In genomic region chr20:32197136-32197535, GRCh38 we compare ENCODE assay signal across 7 cellular contexts. TPM values are rescaled to one million over a fixed set of nuclear protein-coding genes. Genes with fewer than 3 reads are reported as not detected.
A peak's percentile ranks its signal among the peaks of the same experiment; 100 is the strongest.
DNase-seq lines count a peak whose midpoint lies in the region; ATAC-seq and TF ChIP-seq lines count a peak whose summit lies in the region.
"Not testable (repeated sequence)": the region's sequence is repeated elsewhere in the genome, so short reads cannot be mapped to it uniquely, and the experiment has no call there.

No MANE protein-coding gene starts in this region.

- POLR2A ChIA-PET in Caco-2 (lab: Charles Lee); Panc1 (lab: Charles Lee); activated CD8-positive, alpha-beta T cell treated with anti-CD3 and anti-CD28 coated beads for 36 hours (lab: Charles Lee): not testable (repeated sequence)
- POLR2A ChIA-PET in HCT116 (lab: Charles Lee): interaction anchor here (0.6 kb wide), 1 partner anchor 506 kb away, joined by 6 read pairs; no protein-coding TSS in a partner anchor

- DNase-seq in Caco-2; HCT116 (ENCODE audit: low read depth, low spot score); Panc1 (ENCODE audit: low read depth, low spot score); activated CD8-positive, alpha-beta T cell treated with anti-CD3 and anti-CD28 coated beads for 36 hours; chondrocyte (ENCODE audit: low spot score); left colon: not testable (repeated sequence)
- peak; percentile 21 for DNase-seq in NCI-H69 (lab: John Stamatoyannopoulos, UW)

- not testable (repeated sequence) for H3K9me3 ChIP-seq in Caco-2; HCT116 (ENCODE audit: control insufficient read depth in 1 of 2, insufficient read depth in 1 of 2, low read depth in 1 of 2, low read length in 2 of 2); Panc1 (ENCODE audit: control insufficient read depth, insufficient read depth, low read depth, low read length)

- CTCF ChIA-PET in Caco-2 (lab: Charles Lee); HCT116 (lab: Charles Lee); Panc1 (lab: Charles Lee); activated CD8-positive, alpha-beta T cell treated with anti-CD3 and anti-CD28 coated beads for 36 hours (lab: Charles Lee): not testable (repeated sequence)

- H3K9me3 Mint-ChIP-seq in Caco-2 (ENCODE audit: unreplicated experiment); activated CD8-positive, alpha-beta T cell treated with anti-CD3 and anti-CD28 coated beads for 36 hours; chondrocyte (ENCODE audit: low read depth): not testable (repeated sequence)

- peak; percentile 24; the same call in 1 of the 2 replicates for TF ChIP-seq RAD21 in HCT116 (IDR thresholded peaks at IDR 0.05; ENCODE audit: low read depth)

- H3K4me2 ChIP-seq in HCT116 (ENCODE audit: low read length): not testable (repeated sequence)

- H3K4me1 ChIP-seq in Caco-2; HCT116 (ENCODE audit: control insufficient read depth in 1 of 2, insufficient read depth in 2 of 2, low read length in 2 of 2); Panc1 (ENCODE audit: control insufficient read depth, insufficient read depth, low read length): not testable (repeated sequence)

- H3K36me3 ChIP-seq in Caco-2 (ENCODE audit: control insufficient read depth, insufficient read depth, low read length) (peaks cover 26% of the 10 kb centered on the region), HCT116 (ENCODE audit: control insufficient read depth in 1 of 2, insufficient read depth in 2 of 2, low read length in 2 of 2) (peaks cover 33 to 56% of the 10 kb centered on the region in 2 experiments; a peak in 3 of 4 replicates), Panc1 (ENCODE audit: control insufficient read depth, insufficient read depth, low read length) (peaks cover 37% of the 10 kb centered on the region)

- ATAC-seq in HCT116: peak; percentile 67
- ATAC-seq in Panc1; activated CD8-positive, alpha-beta T cell treated with anti-CD3 and anti-CD28 coated beads for 36 hours: not testable (repeated sequence)
- ATAC-seq in left colon: peak; percentile 15

- peaks cover 98% of the 10 kb centered on the region for H3K36me3 Mint-ChIP-seq in Caco-2 (ENCODE audit: insufficient read depth, unreplicated experiment)
- H3K36me3 Mint-ChIP-seq in activated CD8-positive, alpha-beta T cell treated with anti-CD3 and anti-CD28 coated beads for 36 hours (ENCODE audit: low read depth): peaks cover 87% of the 10 kb centered on the region
- H3K36me3 Mint-ChIP-seq in chondrocyte (ENCODE audit: low read depth): peaks cover 42% of the 10 kb centered on the region

- H3K79me2 ChIP-seq in HCT116 (ENCODE audit: insufficient read depth, low read length): peaks cover 46% of the 10 kb centered on the region

- not testable (repeated sequence) for H2AFZ ChIP-seq in HCT116 (ENCODE audit: low read depth, low read length, poor library complexity, severe bottlenecking)

- in situ Hi-C loops in Panc1 (cut with HindIII; ENCODE audit: low pct_unique_long_range_greater_than_20kb, low sequenced_read_pairs): not testable (repeated sequence)

- not testable (repeated sequence) for TF ChIP-seq POLR2A in HCT116 (IDR thresholded peaks at IDR 0.05; ENCODE audit: borderline replicate concordance, extremely low read depth, insufficient read depth, insufficient read length)

- not testable (repeated sequence) for H3K27ac ChIP-seq in HCT116 (ENCODE audit: low read depth, low read length); Panc1 (ENCODE audit: low read length)

- RAD21 ChIA-PET in HCT116 (lab: Charles Lee; ENCODE audit: low non-redundant PET in 1 of 2, low total read pairs in 2 of 2, uncharacterized antibody in 2 of 2, unreplicated experiment in 2 of 2): not testable (repeated sequence)

- BruUV-seq in Caco-2 (replicated peaks; lab: Mats Ljungman, UMichigan); HCT116 (replicated peaks; lab: Mats Ljungman, UMichigan); Panc1 (replicated peaks; lab: Mats Ljungman, UMichigan): not testable (repeated sequence)

- intact Hi-C loops in Caco-2 (cut with micrococcal nuclease; ENCODE audit: unreplicated experiment); HCT116 (cut with micrococcal nuclease); activated CD8-positive, alpha-beta T cell treated with anti-CD3 and anti-CD28 coated beads for 36 hours (cut with micrococcal nuclease); left colon (cut with DNase I, micrococcal nuclease): not testable (repeated sequence)
- intact Hi-C loops in Panc1 (cut with micrococcal nuclease; ENCODE audit: unreplicated experiment): loop anchor here (10.0 kb wide), 1 partner anchor 562 kb away; the partner anchor contains the start of gene COX4I2

- H3K4me3 Mint-ChIP-seq in Caco-2 (ENCODE audit: unreplicated experiment); activated CD8-positive, alpha-beta T cell treated with anti-CD3 and anti-CD28 coated beads for 36 hours; chondrocyte (ENCODE audit: unreplicated experiment): not testable (repeated sequence)

- not testable (repeated sequence) for H3K27me3 Mint-ChIP-seq in Caco-2 (ENCODE audit: insufficient read depth, unreplicated experiment); activated CD8-positive, alpha-beta T cell treated with anti-CD3 and anti-CD28 coated beads for 36 hours; chondrocyte (ENCODE audit: low read depth)

- TF ChIP-seq CTCF in Caco-2 (IDR thresholded peaks at IDR 0.05; ENCODE audit: insufficient read depth in 1 of 2, low read depth in 1 of 2, low read length in 1 of 2, severe bottlenecking in 1 of 2, unreplicated experiment in 1 of 2) (peak; percentile 8 to 10), HCT116 (IDR thresholded peaks at IDR 0.05 in 2 of 3, conservative IDR thresholded peaks at IDR 0.05 in 1 of 3; ENCODE audit: borderline replicate concordance in 1 of 3, insufficient read depth in 1 of 3, low read depth in 2 of 3, low read length in 2 of 3) (peak in 2 of 3 experiments; percentile 11 to 20; a peak in 2 of 6 replicates), Panc1 (IDR thresholded peaks at IDR 0.05) (peak; percentile 64; the same call in 1 of the 2 replicates), chondrocyte (IDR thresholded peaks at IDR 0.05) (peak; percentile 33)
- TF ChIP-seq CTCF in activated CD8-positive, alpha-beta T cell treated with anti-CD3 and anti-CD28 coated beads for 36 hours (IDR thresholded peaks at IDR 0.05): not testable (repeated sequence)

- not testable (repeated sequence) for H3K4me1 Mint-ChIP-seq in Caco-2 (ENCODE audit: low read depth, unreplicated experiment); chondrocyte (ENCODE audit: low read depth)
- H3K4me1 Mint-ChIP-seq in activated CD8-positive, alpha-beta T cell treated with anti-CD3 and anti-CD28 coated beads for 36 hours (ENCODE audit: low read depth): peaks cover 66% of the 10 kb centered on the region

- not testable (repeated sequence) for H4K20me1 ChIP-seq in HCT116 (ENCODE audit: insufficient read depth)

- not testable (repeated sequence) for H3K9me2 ChIP-seq in HCT116 (ENCODE audit: insufficient read depth)

- not testable (repeated sequence) for H3K4me3 ChIP-seq in Caco-2 (ENCODE audit: low read depth, low read length); HCT116 (replicated peaks in 1 of 2; ENCODE audit: low read depth in 1 of 2, low read length in 2 of 2); Panc1 (ENCODE audit: low read depth in 2 of 2, low read length in 2 of 2)

- H3K27ac Mint-ChIP-seq in Caco-2 (ENCODE audit: unreplicated experiment); chondrocyte (ENCODE audit: unreplicated experiment): not testable (repeated sequence)
- peak overlapping the region; percentile 36 for H3K27ac Mint-ChIP-seq in activated CD8-positive, alpha-beta T cell treated with anti-CD3 and anti-CD28 coated beads for 36 hours

- H3K9ac ChIP-seq in HCT116 (ENCODE audit: low read length): not testable (repeated sequence)

- not testable (repeated sequence) for H3K27me3 ChIP-seq in Caco-2 (replicated peaks; ENCODE audit: control insufficient read depth, insufficient read depth, low read length); HCT116 (ENCODE audit: insufficient read depth, low read length); Panc1 (ENCODE audit: control insufficient read depth, insufficient read depth, low read length)

RNA-seq across cellular contexts. Expression of gene PLAGL2, which starts 10.4 kb away (rescaled TPM):
- total RNA-seq in Caco-2 (2022) (89.6 and 96.1 TPM in 2 replicates), HCT116 (2021; ENCODE audit: unreplicated experiment) (18.3 TPM), Panc1 (2021; ENCODE audit: unreplicated experiment) (40.6 TPM), chondrocyte (9.1 to 16.9 TPM (median 16.4 TPM) in 3 replicates), left colon (10 to 100 TPM; 13.4 to 28.0 TPM)
- 8.5 and 10.3 TPM in 2 replicates for polyA plus RNA-seq in HCT116 (2012)
- 18.8 TPM for polyA plus RNA-seq in Panc1 (2012; ENCODE audit: insufficient read length)
- total RNA-seq in activated CD8-positive, alpha-beta T cell treated with anti-CD3 and anti-CD28 coated beads for 36 hours: 10 to 100 TPM; 70.6 to 71.5 TPM

RNA-seq across cellular contexts. Expression of gene POFUT1, which starts 10.5 kb away (rescaled TPM):
- total RNA-seq in Caco-2 (2022) (148 and 158 TPM in 2 replicates), HCT116 (2021; ENCODE audit: unreplicated experiment) (34.5 TPM), Panc1 (2021; ENCODE audit: unreplicated experiment) (138 TPM), chondrocyte (61.6 to 68.3 TPM (median 66.4 TPM) in 3 replicates), left colon (10 to 100 TPM; 36.6 to 63.2 TPM)
- 21.1 and 23.5 TPM in 2 replicates for polyA plus RNA-seq in HCT116 (2012)
- polyA plus RNA-seq in Panc1 (2012; ENCODE audit: insufficient read length): 109 TPM
- total RNA-seq in activated CD8-positive, alpha-beta T cell treated with anti-CD3 and anti-CD28 coated beads for 36 hours: 10 to 100 TPM; 43.7 to 46.2 TPM
